In genomic region chr19:49639401-49640112, GRCh38 we compare ENCODE assay signal across 8 cellular contexts. TPM values are rescaled to one million over a fixed set of nuclear protein-coding genes. Genes with fewer than 3 reads are reported as not detected.
A peak's percentile ranks its signal among the peaks of the same experiment; 100 is the strongest.
DNase-seq lines count a peak whose midpoint lies in the region; ATAC-seq lines count a peak whose summit lies in the region.

No MANE protein-coding gene starts in this region.

- peaks cover 41% of the 10 kb centered on the region for H3K4me1 Mint-ChIP-seq in T-helper 2 cell treated with Interferon-gamma antibody and Interleukin-4, amounts not matched to agents 5 μg/mL and 100 μg/mL, for 36 hours (ENCODE audit: low read depth)
- peaks cover 45% of the 10 kb centered on the region for H3K4me1 Mint-ChIP-seq in activated naive CD8-positive, alpha-beta T cell treated with anti-CD3 and anti-CD28 coated beads, Interleukin-2, amount 50 U/mL, for 24 hours

- H3K27ac ChIP-seq in layer of hippocampus (ENCODE audit: low read depth, low read length) (peak overlapping the region; percentile 96), temporal lobe (ENCODE audit: low read depth, low read length) (peak overlapping the region; percentile 30)

- H3K27me3 ChIP-seq in layer of hippocampus (ENCODE audit: control insufficient read depth, insufficient read depth, low read length) = no peaks in the 10 kb centered on the region

- ATAC-seq in activated naive CD8-positive, alpha-beta T cell treated with anti-CD3 and anti-CD28 coated beads, Interleukin-2, amount 50 U/mL, for 24 hours = no peak
- no peak for ATAC-seq in GM18511 (IDR thresholded peaks at IDR 0.05; ENCODE audit: unreplicated experiment)

- peak overlapping the region; percentile 73 for H3K27ac Mint-ChIP-seq in T-helper 2 cell treated with Interferon-gamma antibody and Interleukin-4, amounts not matched to agents 5 μg/mL and 100 μg/mL, for 36 hours
- H3K27ac Mint-ChIP-seq in activated naive CD8-positive, alpha-beta T cell treated with anti-CD3 and anti-CD28 coated beads, Interleukin-2, amount 50 U/mL, for 24 hours = peak overlapping the region; percentile 22

- peaks cover 2% of the 10 kb centered on the region for H3K36me3 Mint-ChIP-seq in T-helper 2 cell treated with Interferon-gamma antibody and Interleukin-4, amounts not matched to agents 5 μg/mL and 100 μg/mL, for 36 hours (ENCODE audit: low read depth)
- peaks cover 11% of the 10 kb centered on the region for H3K36me3 Mint-ChIP-seq in activated naive CD8-positive, alpha-beta T cell treated with anti-CD3 and anti-CD28 coated beads, Interleukin-2, amount 50 U/mL, for 24 hours (ENCODE audit: low read depth)

- peak overlapping the region; percentile 96 for H3K4me3 Mint-ChIP-seq in T-helper 2 cell treated with Interferon-gamma antibody and Interleukin-4, amounts not matched to agents 5 μg/mL and 100 μg/mL, for 36 hours
- peak overlapping the region; percentile 98 for H3K4me3 Mint-ChIP-seq in activated naive CD8-positive, alpha-beta T cell treated with anti-CD3 and anti-CD28 coated beads, Interleukin-2, amount 50 U/mL, for 24 hours

- peaks cover 5% of the 10 kb centered on the region for H3K27me3 Mint-ChIP-seq in T-helper 2 cell treated with Interferon-gamma antibody and Interleukin-4, amounts not matched to agents 5 μg/mL and 100 μg/mL, for 36 hours (ENCODE audit: low read depth)
- peaks cover 2% of the 10 kb centered on the region for H3K27me3 Mint-ChIP-seq in activated naive CD8-positive, alpha-beta T cell treated with anti-CD3 and anti-CD28 coated beads, Interleukin-2, amount 50 U/mL, for 24 hours

- no peaks in the 10 kb centered on the region for H3K9me3 Mint-ChIP-seq in T-helper 2 cell treated with Interferon-gamma antibody and Interleukin-4, amounts not matched to agents 5 μg/mL and 100 μg/mL, for 36 hours
- no peaks in the 10 kb centered on the region for H3K9me3 Mint-ChIP-seq in activated naive CD8-positive, alpha-beta T cell treated with anti-CD3 and anti-CD28 coated beads, Interleukin-2, amount 50 U/mL, for 24 hours

- DNase-seq in T-helper 2 cell treated with Interferon-gamma antibody and Interleukin-4, amounts not matched to agents 5 μg/mL and 100 μg/mL, for 36 hours (ENCODE audit: low spot score) = no peak
- DNase-seq in T-helper 2 cell (no peak), T1000 (lab: John Stamatoyannopoulos, UW) (no peak), SHP77 treated with DMSO at 0.1 percent for 48 hours (lab: John Stamatoyannopoulos, UW) (no peak)
- DNase-seq in activated naive CD8-positive, alpha-beta T cell treated with anti-CD3 and anti-CD28 coated beads, Interleukin-2, amount 50 U/mL, for 24 hours = no peak

RNA-seq across cellular contexts. Expression of gene RRAS, which starts 0.4 kb away (rescaled TPM):
- 0.98 TPM for total RNA-seq in temporal lobe

RNA-seq across cellular contexts. Expression of gene SCAF1, which starts 2.5 kb away (rescaled TPM):
- 17.0 TPM for total RNA-seq in temporal lobe

RNA-seq across cellular contexts. Expression of gene IRF3, which starts 26.1 kb away (rescaled TPM):
- total RNA-seq in temporal lobe = 13.8 TPM

RNA-seq across cellular contexts. Expression of gene BCL2L12, which starts 26.2 kb away (rescaled TPM):
- total RNA-seq in temporal lobe = 0.25 TPM

RNA-seq across cellular contexts. Expression of gene PRMT1, which starts 37.5 kb away (rescaled TPM):
- total RNA-seq in temporal lobe = 160 TPM
